Comparison of ENCODE assay signal across 8 cellular contexts in genomic region chr17:40443196-40443987, GRCh38. TPM values are rescaled to one million over a fixed set of nuclear protein-coding genes. Genes with fewer than 3 reads are reported as not detected.
DNase-seq lines count a peak whose midpoint lies in the region; ATAC-seq, FAIRE-seq and TF ChIP-seq lines count a peak whose summit lies in the region.

TSS of gene IGFBP4 (plus strand) at chr17:40443450. CDS start at chr17:40443736, 286 bp downstream.

- peaks cover 36% of the 10 kb centered on the region for H3K4me1 ChIP-seq in skeletal muscle satellite cell (ENCODE audit: control insufficient read depth, insufficient read depth, low read length)

- H3K27me3 Mint-ChIP-seq in MCF 10A (ENCODE audit: insufficient read depth, unreplicated experiment), result peaks cover 27% of the 10 kb centered on the region

- H3K9ac ChIP-seq in skeletal muscle satellite cell (ENCODE audit: low read depth, low read length), result peak within 1 kb of the TSS; percentile 93

- no peak for TF ChIP-seq POLR2A in GM12891 (IDR thresholded peaks at IDR 0.05; ENCODE audit: low read depth, low read length)

- peak within 1 kb of the TSS; percentile 76 for H3K4me2 ChIP-seq in skeletal muscle satellite cell (ENCODE audit: low read length)

- intact Hi-C loops in MCF 10A (cut with micrococcal nuclease), result no loop called here

- POLR2A ChIA-PET in MCF 10A (lab: Yijun Ruan, JAX), result interaction anchor here (0.6 to 2.5 kb wide), 10 partner anchors 12 to 116 kb away, joined by 3 to 13 read pairs (median 4); partner anchors contain the start of gene TOP2A

- no TSS peak for BruUV-seq in MCF 10A (replicated peaks; lab: Mats Ljungman, UMichigan)

- DNase-seq in GM12891 (ENCODE audit: insufficient read length, low spot score) (peak; percentile 67), NCI-H1694 (lab: John Stamatoyannopoulos, UW) (peak; percentile 24), MCF 10A (ENCODE audit: unreplicated experiment) (peak; percentile 72)

- peaks cover 18% of the 10 kb centered on the region for H3K4me1 Mint-ChIP-seq in MCF 10A (ENCODE audit: insufficient read depth, unreplicated experiment)

- H3K27ac ChIP-seq in VCaP, result peak within 1 kb of the TSS; percentile 64; the same call in 1 of the 2 replicates

- H3K36me3 Mint-ChIP-seq in MCF 10A (ENCODE audit: insufficient read depth, unreplicated experiment), result no peaks in the 10 kb centered on the region

- no peak within 1 kb of the TSS for H3K27ac Mint-ChIP-seq in MCF 10A (ENCODE audit: low read depth, unreplicated experiment)

- H3K9me3 Mint-ChIP-seq in MCF 10A (ENCODE audit: unreplicated experiment), result no peaks in the 10 kb centered on the region

- TF ChIP-seq CTCF in VCaP (conservative IDR thresholded peaks at IDR 0.05), result peak; percentile 80
- no peak for TF ChIP-seq CTCF in MCF 10A (IDR thresholded peaks at IDR 0.05; ENCODE audit: unreplicated experiment)

- H3K36me3 ChIP-seq in skeletal muscle satellite cell (ENCODE audit: insufficient read depth, low read length), result peaks cover 20% of the 10 kb centered on the region

- no peaks in the 10 kb centered on the region for H3K27me3 ChIP-seq in skeletal muscle satellite cell (ENCODE audit: control insufficient read depth, insufficient read depth, low read length)

- no peaks in the 10 kb centered on the region for H3K9me3 ChIP-seq in iPS-18c (ENCODE audit: control insufficient read depth, insufficient read depth, low read length)
- H3K9me3 ChIP-seq in skeletal muscle satellite cell (replicated peaks; ENCODE audit: low read length), result no peaks in the 10 kb centered on the region

- peak within 1 kb of the TSS; percentile 65 for H3K4me3 Mint-ChIP-seq in MCF 10A (ENCODE audit: unreplicated experiment)

- no peak for ATAC-seq in HG02763 (IDR thresholded peaks at IDR 0.05; ENCODE audit: unreplicated experiment)
- ATAC-seq in HG02870 (IDR thresholded peaks at IDR 0.05; ENCODE audit: unreplicated experiment), result no peak

- FAIRE-seq in GM12891 (lab: Jason Lieb, UNC), result peak; percentile 56

- CTCF ChIA-PET in MCF 10A (lab: Yijun Ruan, JAX), result interaction anchor here (0.7 to 7.3 kb wide), 9 partner anchors 12 to 334 kb away, joined by 3 to 97 read pairs (median 4); partner anchors contain the start of gene TOP2A

- H3K4me3 ChIP-seq in iPS-18c (ENCODE audit: insufficient read depth, low read depth, low read length) (peak within 1 kb of the TSS; percentile 59), skeletal muscle satellite cell (ENCODE audit: low read length) (peak within 1 kb of the TSS; percentile 81)

TF ChIP-seq in GM12891, 5 proteins besides CTCF, POLR2A, EP300 and RAD21:
- no peak for TF ChIP-seq TAF1 (IDR thresholded peaks at IDR 0.05; ENCODE audit: low read depth, low read length)
- TF ChIP-seq POLR2AphosphoS5 (IDR thresholded peaks at IDR 0.05; ENCODE audit: low read depth, low read length), result no peak
- TF ChIP-seq POU2F2 (IDR thresholded peaks at IDR 0.05; ENCODE audit: low read depth, low read length), result no peak
- no peak for TF ChIP-seq SPI1 (IDR thresholded peaks at IDR 0.05; ENCODE audit: low read depth, low read length)
- no peak for TF ChIP-seq PAX5 (IDR thresholded peaks at IDR 0.05; ENCODE audit: insufficient read depth, low read length, severe bottlenecking)

RNA-seq across cellular contexts. Expression of gene IGFBP4, which starts in this region (rescaled TPM):
- polyA plus RNA-seq in GM12891 (2012; ENCODE audit: low read depth, missing spikeins), result 5.1 TPM
- 6.5 and 14.4 TPM in 2 replicates for total RNA-seq in MCF 10A (2022)
- total RNA-seq in skeletal muscle satellite cell (2012; rRNA removed), result 193 and 259 TPM in 2 replicates
